Comparison of ENCODE assay signal across 20 cellular contexts in genomic region chr1:111723091-111723806, GRCh38. TPM values are rescaled to one million over a fixed set of nuclear protein-coding genes. Genes with fewer than 3 reads are reported as not detected.
A peak's percentile ranks its signal among the peaks of the same experiment; 100 is the strongest.
DNase-seq lines count a peak whose midpoint lies in the region; ATAC-seq and TF ChIP-seq lines count a peak whose summit lies in the region.
"Had no signal": no experiment of that assay in that cellular context is flagged by ENCODE, and none has a peak within 500 bp of the region (broad histone marks: within the 10 kb centered on the region; RNA-seq: fewer than 3 reads in every experiment).

No MANE protein-coding gene starts in this region.

- H3K27me3 Mint-ChIP-seq in T-helper 17 cell: no peaks in the 10 kb centered on the region
- H3K27me3 Mint-ChIP-seq: dendritic cell treated with granulocyte-macrophage colony-stimulating factor and Interleukin-4, amounts not matched to agents 40 ng/mL and 50 ng/mL, for 4 days had no signal

- peaks cover 91% of the 10 kb centered on the region for H3K4me1 ChIP-seq in left ventricle myocardium inferior
- H3K4me1 ChIP-seq in esophagus squamous epithelium: peaks cover 18 to 71% (median 32%) of the 10 kb centered on the region in 3 donors

- H3K9me3 ChIP-seq in left ventricle myocardium inferior (replicated peaks) (no peaks in the 10 kb centered on the region), T-helper 17 cell (ENCODE audit: control insufficient read depth, low read length, poor library complexity, severe bottlenecking) (no peaks in the 10 kb centered on the region), esophagus squamous epithelium (no peaks in the 10 kb centered on the region)

- WGBS in esophagus squamous epithelium, 2 donors: 69 to 71% methylated on average over 7 of the region's 7 CpGs

- no peak for TF ChIP-seq POLR2A in esophagus squamous epithelium (IDR thresholded peaks at IDR 0.05)

- no peaks in the 10 kb centered on the region for H3K36me3 Mint-ChIP-seq in T-helper 17 cell (ENCODE audit: low read depth)
- peaks cover 59% of the 10 kb centered on the region for H3K36me3 Mint-ChIP-seq in stimulated activated effector memory CD8-positive, alpha-beta T cell treated with anti-CD3 and anti-CD28 coated beads, Interleukin-12 subunit alpha, Interleukin-12 subunit beta, amount 100 ng/mL, for 72 hours
- H3K36me3 Mint-ChIP-seq: natural killer cell had no signal

- intact Hi-C loops in left ventricle myocardium inferior (cut with micrococcal nuclease) (no loop called here), cardiac septum (cut with DNase I) (no loop called here), esophagus squamous epithelium (cut with DNase I) (no loop called here)

- H3K36me3 ChIP-seq in left ventricle myocardium inferior (peaks cover 20% of the 10 kb centered on the region), esophagus squamous epithelium (peaks cover 0 to 16% (median 6%) of the 10 kb centered on the region in 3 donors)

- peak overlapping the region; percentile 97 for H3K27ac Mint-ChIP-seq in T-helper 17 cell
- peak overlapping the region; percentile 68 for H3K27ac Mint-ChIP-seq in stimulated activated effector memory CD8-positive, alpha-beta T cell treated with anti-CD3 and anti-CD28 coated beads, Interleukin-12 subunit alpha, Interleukin-12 subunit beta, amount 100 ng/mL, for 72 hours
- H3K27ac Mint-ChIP-seq: dendritic cell treated with granulocyte-macrophage colony-stimulating factor and Interleukin-4, amounts not matched to agents 40 ng/mL and 50 ng/mL, for 4 days; HFFc6 had no signal

- H3K4me1 Mint-ChIP-seq in T-helper 17 cell: peaks cover 45% of the 10 kb centered on the region
- H3K4me1 Mint-ChIP-seq in stimulated activated effector memory CD8-positive, alpha-beta T cell treated with anti-CD3 and anti-CD28 coated beads, Interleukin-12 subunit alpha, Interleukin-12 subunit beta, amount 100 ng/mL, for 72 hours: peaks cover 28% of the 10 kb centered on the region

- peak overlapping the region; percentile 66 for H3K4me3 Mint-ChIP-seq in T-helper 17 cell
- H3K4me3 Mint-ChIP-seq in stimulated activated effector memory CD8-positive, alpha-beta T cell treated with anti-CD3 and anti-CD28 coated beads, Interleukin-12 subunit alpha, Interleukin-12 subunit beta, amount 100 ng/mL, for 72 hours: no peak overlapping the region
- H3K4me3 Mint-ChIP-seq: dendritic cell treated with granulocyte-macrophage colony-stimulating factor and Interleukin-4, amounts not matched to agents 40 ng/mL and 50 ng/mL, for 4 days; HFFc6; natural killer cell had no signal

- H3K27me3 ChIP-seq in left ventricle myocardium inferior (ENCODE audit: low read depth): no peaks in the 10 kb centered on the region
- H3K27me3 ChIP-seq in esophagus squamous epithelium: no peaks in the 10 kb centered on the region

- H3K27ac ChIP-seq in left ventricle myocardium inferior (replicated peaks) (peak overlapping the region; percentile 70), esophagus squamous epithelium (peak overlapping the region; percentile 3 to 17 (median 7))
- H3K27ac ChIP-seq: KMS-11 had no signal

- no peaks in the 10 kb centered on the region for H3K9me3 Mint-ChIP-seq in stimulated activated effector memory CD8-positive, alpha-beta T cell treated with anti-CD3 and anti-CD28 coated beads, Interleukin-12 subunit alpha, Interleukin-12 subunit beta, amount 100 ng/mL, for 72 hours
- H3K9me3 Mint-ChIP-seq: dendritic cell treated with granulocyte-macrophage colony-stimulating factor and Interleukin-4, amounts not matched to agents 40 ng/mL and 50 ng/mL, for 4 days; HFFc6; natural killer cell had no signal

- TF ChIP-seq CTCF in left ventricle myocardium inferior (IDR thresholded peaks at IDR 0.05; ENCODE audit: borderline replicate concordance) (no peak), esophagus squamous epithelium (IDR thresholded peaks at IDR 0.05) (no peak)

- peak; percentile 95 for ATAC-seq in T-helper 17 cell
- ATAC-seq in stimulated activated effector memory CD8-positive, alpha-beta T cell treated with anti-CD3 and anti-CD28 coated beads, Interleukin-12 subunit alpha, Interleukin-12 subunit beta, amount 100 ng/mL, for 72 hours: no peak
- ATAC-seq: left ventricle myocardium superior, natural killer cell had no signal

- DNase-seq in left ventricle myocardium inferior: no peak
- DNase-seq in cardiac septum (ENCODE audit: low spot score): no peak
- DNase-seq in T-helper 17 cell: peak in 1 of 3 donors; percentile 53
- DNase-seq in esophagus squamous epithelium (lab: John Stamatoyannopoulos, UW): no peak
- DNase-seq in stimulated activated effector memory CD8-positive, alpha-beta T cell treated with anti-CD3 and anti-CD28 coated beads, Interleukin-12 subunit alpha, Interleukin-12 subunit beta, amount 100 ng/mL, for 72 hours (ENCODE audit: low spot score in 2 of 2): peak in 1 of 2 donors; percentile 47
- no peak for DNase-seq in NOMO-1 (lab: John Stamatoyannopoulos, UW; ENCODE audit: unreplicated experiment in 2 of 2)
- DNase-seq in ecto neural progenitor cell (ENCODE audit: low spot score): no peak
- DNase-seq in putamen (ENCODE audit: low spot score): no peak
- DNase-seq: activated CD4-positive, alpha-beta T cell treated with anti-CD3 and anti-CD28 coated beads for 1 hour; HFFc6; hypothalamus; left ventricle myocardium superior; natural killer cell; NCI-H1694; NCI-H510A; stimulated activated CD4-positive, alpha-beta T cell treated with anti-CD3 and anti-CD28 coated beads, Interleukin-4, amount 100 ng/mL, for 24 hours; SW 1271; trophoblast cell had no signal

- H3K4me3 ChIP-seq in left ventricle myocardium inferior: no peak overlapping the region
- H3K4me3 ChIP-seq in esophagus squamous epithelium: no peak overlapping the region

RNA-seq across cellular contexts. Expression of gene INKA2, which starts 15.9 kb away (rescaled TPM):
- total RNA-seq in left ventricle myocardium inferior (24.3 TPM), cardiac septum (13.7 TPM), T-helper 17 cell (1 to 10 TPM; 1.5 to 9.0 TPM), esophagus squamous epithelium (1 to 10 TPM; 2.1 to 4.6 (median 3.9) TPM)

RNA-seq across cellular contexts. Expression of gene DDX20, which starts 32.5 kb away (rescaled TPM):
- total RNA-seq in left ventricle myocardium inferior (5.9 TPM), cardiac septum (7.6 TPM), T-helper 17 cell (10 to 100 TPM; 20.6 to 24.7 TPM), esophagus squamous epithelium (10 to 100 TPM in 3 of 4 donors, 1 to 10 TPM in 1; 7.2 to 23.8 (median 11.5) TPM)
